ENCODE assay signal across 1 cellular context in the genomic region with DNA sequence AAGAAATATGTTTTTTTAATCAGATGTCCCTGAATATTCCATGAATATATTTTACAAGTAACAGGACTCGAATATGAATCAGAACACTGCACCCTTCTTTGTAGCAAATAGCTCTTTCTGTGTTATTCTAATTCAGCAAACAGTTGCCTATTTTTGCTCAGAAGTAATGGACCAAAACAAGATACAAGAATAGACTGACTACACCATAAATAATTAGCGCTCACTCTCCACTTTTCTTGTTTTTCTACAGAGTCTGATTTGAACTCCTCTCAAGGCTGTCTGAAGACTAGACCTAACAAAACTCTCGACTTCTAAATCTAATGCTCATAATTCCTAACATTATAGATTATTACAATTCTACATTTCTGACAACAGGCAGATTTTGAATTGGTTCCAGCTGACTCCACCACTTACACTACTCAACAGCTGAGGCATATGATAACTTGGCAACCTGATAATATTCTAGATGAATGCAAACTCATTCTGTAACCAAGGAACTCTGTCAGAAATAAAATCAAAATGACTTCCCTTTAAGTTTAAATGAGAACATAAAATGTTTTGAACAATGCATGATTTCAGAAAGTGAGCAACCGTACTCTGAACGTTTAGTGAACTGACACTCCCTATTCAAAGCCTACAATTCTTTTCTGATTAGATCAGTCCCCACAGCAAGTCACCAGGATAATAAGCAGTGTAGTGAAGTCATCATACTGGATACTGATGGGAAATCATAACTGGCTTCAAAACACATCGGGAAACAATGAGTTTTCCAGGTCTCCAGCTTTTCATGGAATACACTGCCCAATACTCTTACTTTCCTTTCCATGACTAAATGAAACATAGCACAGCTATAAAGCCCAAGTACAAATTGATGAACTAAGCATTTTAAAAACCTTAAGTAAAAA.
TF ChIP-seq lines count a peak whose summit lies in the region.

No MANE protein-coding gene starts in this region.

TF ChIP-seq in GM23338, 12 proteins besides CTCF, POLR2A, EP300 and RAD21 (continued from another document):
- no peak for TF ChIP-seq ETS1 (IDR thresholded peaks at IDR 0.05)
- no peak for TF ChIP-seq NANOG (IDR thresholded peaks at IDR 0.05; ENCODE audit: borderline replicate concordance)
- TF ChIP-seq REST (IDR thresholded peaks at IDR 0.05; ENCODE audit: unreplicated experiment): no peak
- no peak for TF ChIP-seq STAT1 (IDR thresholded peaks at IDR 0.05; ENCODE audit: unreplicated experiment)
